Comparison of ENCODE assay signal across 8 cellular contexts in the genomic region with DNA sequence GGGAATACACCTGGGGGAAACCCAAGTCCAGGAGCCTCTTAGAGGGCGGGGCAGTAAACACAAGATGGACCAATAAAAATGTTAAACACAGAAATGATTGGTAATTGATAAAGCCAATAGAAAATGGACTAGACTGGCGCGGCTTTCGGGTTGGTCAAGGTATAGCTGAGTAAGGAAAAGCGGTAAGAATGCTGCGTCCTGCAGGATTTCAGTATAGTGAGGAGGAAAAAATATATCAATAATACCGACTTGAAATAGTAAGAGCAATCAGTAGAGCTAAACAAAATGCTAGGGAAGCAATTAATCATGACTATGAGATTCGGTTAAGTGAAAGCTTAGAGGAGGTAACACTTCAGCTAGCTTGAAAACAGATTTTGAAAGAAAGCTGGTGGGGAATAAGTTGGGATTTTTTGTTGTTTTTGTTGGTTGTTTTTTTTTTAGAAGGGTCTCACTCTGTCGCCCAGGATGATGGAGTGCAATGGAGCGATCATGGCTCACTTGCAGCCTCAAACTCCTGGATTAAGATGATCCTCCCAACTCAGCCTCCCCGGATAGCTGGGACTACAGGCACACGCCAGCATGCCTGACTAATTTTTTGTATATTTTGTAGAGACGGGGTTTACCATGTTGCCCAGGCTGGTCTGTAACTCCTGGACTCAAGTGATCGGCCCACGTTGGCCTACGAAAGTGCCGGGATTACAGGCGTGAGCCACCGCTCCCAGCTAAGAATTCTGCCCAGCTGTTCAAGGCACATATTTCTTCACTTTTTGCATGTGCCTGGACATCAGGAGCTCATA. TPM values are rescaled to one million over a fixed set of nuclear protein-coding genes. Genes with fewer than 3 reads are reported as not detected.
A peak's percentile ranks its signal among the peaks of the same experiment; 100 is the strongest.
DNase-seq lines count a peak whose midpoint lies in the region; ATAC-seq, FAIRE-seq and TF ChIP-seq lines count a peak whose summit lies in the region.

No MANE protein-coding gene starts in this region.

- H3K4me3 ChIP-seq in heart left ventricle, result peak overlapping the region in 11 of 12 donors; percentile 60 to 99 (median 82)
- H3K4me3 ChIP-seq in choroid plexus epithelial cell (ENCODE audit: low read depth, low read length), result peak overlapping the region; percentile 34
- H3K4me3 ChIP-seq in mucosa of descending colon, result peak overlapping the region; percentile 78
- peak overlapping the region; percentile 13 to 29 for H3K4me3 ChIP-seq in aorta (ENCODE audit: low read length in 2 of 2)

- ATAC-seq in heart left ventricle (no peak), left cardiac atrium (no peak), mucosa of descending colon (no peak), aorta (ENCODE audit: low FRiP score) (no peak), HG02759 (IDR thresholded peaks at IDR 0.05; ENCODE audit: unreplicated experiment) (no peak)

- TF ChIP-seq CTCF in heart left ventricle (IDR thresholded peaks at IDR 0.05) (no peak), choroid plexus epithelial cell (conservative IDR thresholded peaks at IDR 0.05; ENCODE audit: low read depth, low read length) (no peak), mucosa of descending colon (IDR thresholded peaks at IDR 0.05) (no peak)

- no peak for FAIRE-seq in H54 (lab: Jason Lieb, UNC)

- TF ChIP-seq POLR2A in heart left ventricle (IDR thresholded peaks at IDR 0.05) (no peak), H54 (IDR thresholded peaks at IDR 0.05; ENCODE audit: low read depth, low read length) (no peak)

- H3K27me3 ChIP-seq in heart left ventricle (no peaks in the 10 kb centered on the region), aorta (ENCODE audit: control insufficient read depth in 1 of 2, insufficient read depth in 2 of 2, low read length in 1 of 2) (no peaks in the 10 kb centered on the region)

- intact Hi-C loops in heart left ventricle (cut with DNase I) (loop anchor here (1.0 to 10.0 kb wide), 11 partner anchors 131 to 479 kb away; a partner anchor contains a TSS), left cardiac atrium (cut with DNase I) (loop anchor here (2.0 to 10.0 kb wide), 5 partner anchors 129 to 479 kb away; a partner anchor contains a TSS), mucosa of descending colon (cut with DNase I, micrococcal nuclease) (loop anchor here in 1 of 2 donors (2.0 kb wide), 1 partner anchor 131 kb away; no protein-coding TSS in a partner anchor), aorta (cut with DNase I) (loop anchor here (1.0 to 10.0 kb wide), 4 partner anchors 131 to 477 kb away; a partner anchor contains a TSS)

- WGBS in heart left ventricle, 4 donors, result 52 to 53% (median 53%) methylated on average over 19 of the region's 19 CpGs
- WGBS in aorta, 2 donors, result 41 to 43% methylated on average over 19 of the region's 19 CpGs

- H3K9me3 ChIP-seq in heart left ventricle (no peaks in the 10 kb centered on the region), mucosa of descending colon (no peaks in the 10 kb centered on the region), aorta (ENCODE audit: control insufficient read depth, low read length) (no peaks in the 10 kb centered on the region)

- H3K36me3 ChIP-seq in heart left ventricle (peaks cover 0 to 11% (median 0%) of the 10 kb centered on the region in 9 donors), mucosa of descending colon (ENCODE audit: low read depth) (no peaks in the 10 kb centered on the region), aorta (ENCODE audit: control insufficient read depth in 1 of 2, insufficient read depth in 2 of 2, low read length in 1 of 2) (no peaks in the 10 kb centered on the region)

- peak overlapping the region in 5 of 12 donors; percentile 25 to 87 (median 52) for H3K27ac ChIP-seq in heart left ventricle
- no peak overlapping the region for H3K27ac ChIP-seq in aorta (ENCODE audit: low read depth in 1 of 2, low read length in 2 of 2)

- H3K4me1 ChIP-seq in heart left ventricle, result peaks cover 0 to 22% (median 12%) of the 10 kb centered on the region in 12 donors
- peaks cover 18% of the 10 kb centered on the region for H3K4me1 ChIP-seq in mucosa of descending colon (ENCODE audit: low read depth)
- no peaks in the 10 kb centered on the region for H3K4me1 ChIP-seq in aorta (ENCODE audit: control insufficient read depth in 1 of 2, insufficient read depth in 2 of 2, low read length in 2 of 2)

- no peak for DNase-seq in heart left ventricle
- no peak for DNase-seq in left cardiac atrium
- DNase-seq in choroid plexus epithelial cell (ENCODE audit: low read depth), result no peak
- DNase-seq in mucosa of descending colon, result no peak
- DNase-seq in aorta, result no peak
- DNase-seq in stimulated activated CD8-positive, alpha-beta memory T cell treated with anti-CD3 and anti-CD28 coated beads, Interleukin-4, amount 100 ng/mL, for 48 hours, result no peak
- DNase-seq in H54 (ENCODE audit: insufficient read length, low spot score), result no peak

RNA-seq across cellular contexts. Expression of a gene that starts 0.7 kb away (rescaled TPM):
- total RNA-seq in heart left ventricle (1 to 10 TPM in 8 of 9 donors, under 1 TPM in 1; 0.74 to 4.7 (median 1.5) TPM), left cardiac atrium (1 to 10 TPM; 1.4 to 2.8 TPM), mucosa of descending colon (10 to 100 TPM; 10.7 to 19.9 (median 10.8) TPM), aorta (1 to 10 TPM; 5.2 to 8.1 TPM)
- polyA plus RNA-seq in heart left ventricle (1 to 10 TPM in 1 of 2 donors, under 1 TPM in 1; 0.50 to 2.1 TPM), aorta (1 to 10 TPM; 3.8 to 4.9 TPM)

RNA-seq across cellular contexts. Expression of a gene that starts 8.2 kb away (rescaled TPM):
- 1 to 10 TPM in 3 of 9 donors, under 1 TPM in 5, not detected in 1; 0.16 to 2.2 (median 0.73) TPM for total RNA-seq in heart left ventricle
- 1 to 10 TPM in 1 of 2 donors, under 1 TPM in 1; 0.34 to 1.8 TPM for polyA plus RNA-seq in heart left ventricle
- total RNA-seq in left cardiac atrium, result 1 to 10 TPM; 2.2 to 2.7 TPM
- 1 to 10 TPM; 1.3 to 1.6 (median 1.5) TPM for total RNA-seq in mucosa of descending colon
- 1 to 10 TPM; 1.6 to 2.1 TPM for total RNA-seq in aorta
- polyA plus RNA-seq in aorta, result 1 to 10 TPM; 2.9 to 3.0 TPM

RNA-seq across cellular contexts. Expression of a gene that starts 8.4 kb away (rescaled TPM):
- 10 to 100 TPM in 7 of 9 donors, 1 to 10 TPM in 2; 8.0 to 23.4 (median 13.8) TPM for total RNA-seq in heart left ventricle
- 10 to 100 TPM in 1 of 2 donors, 1 to 10 TPM in 1; 6.8 to 10.2 TPM for polyA plus RNA-seq in heart left ventricle
- 10 to 100 TPM; 19.5 to 23.4 TPM for total RNA-seq in left cardiac atrium
- 10 to 100 TPM in 2 of 3 donors, 1 to 10 TPM in 1; 9.2 to 12.4 (median 11.2) TPM for total RNA-seq in mucosa of descending colon
- total RNA-seq in aorta, result 1 to 10 TPM; 2.1 to 2.9 TPM
- polyA plus RNA-seq in aorta, result 1 to 10 TPM in 1 of 2 donors, under 1 TPM in 1; 0.63 to 1.0 TPM

RNA-seq across cellular contexts. Expression of a gene that starts 30.0 kb away (rescaled TPM):
- total RNA-seq in heart left ventricle (100 to 1,000 TPM; 249 to 501 (median 313) TPM), left cardiac atrium (100 to 1,000 TPM; 599 to 604 TPM), mucosa of descending colon (100 to 1,000 TPM; 248 to 306 (median 295) TPM), aorta (100 to 1,000 TPM; 279 to 286 TPM)
- polyA plus RNA-seq in heart left ventricle (100 to 1,000 TPM; 440 to 671 TPM), aorta (100 to 1,000 TPM; 429 to 441 TPM)

RNA-seq across cellular contexts. Expression of a gene that starts 59.0 kb away (rescaled TPM):
- total RNA-seq in heart left ventricle, result 100 to 1,000 TPM in 1 of 9 donors, 10 to 100 TPM in 8; 28.0 to 148 (median 42.6) TPM
- 10 to 100 TPM; 45.8 to 77.7 TPM for polyA plus RNA-seq in heart left ventricle
- total RNA-seq in left cardiac atrium, result 100 to 1,000 TPM in 1 of 2 donors, 10 to 100 TPM in 1; 96.8 to 103 TPM
- total RNA-seq in mucosa of descending colon, result 100 to 1,000 TPM; 118 to 206 (median 190) TPM
- total RNA-seq in aorta, result 100 to 1,000 TPM; 102 to 116 TPM
- 100 to 1,000 TPM; 140 TPM for polyA plus RNA-seq in aorta

Comparison
In these comparisons a context has a peak if more than half of its experiments do, and no peak if none do; other contexts are left out.
1. H3K4me3 ChIP-seq: peak in every context shown above with its lines; median percentile 82 in heart left ventricle; 78 in mucosa of descending colon; 34 in choroid plexus epithelial cell; 21 in aorta.